Comparison of ENCODE assay signal across 8 cellular contexts in genomic region chr5:84863020-84863419, GRCh38.
"Had no signal": no experiment of that assay in that cellular context is flagged by ENCODE, and none has a peak within 500 bp of the region (broad histone marks: within the 10 kb centered on the region; RNA-seq: fewer than 3 reads in every experiment).

No MANE protein-coding gene starts in this region.

- H3K27ac Mint-ChIP-seq: HFFc6 had no signal

- H3K4me3 ChIP-seq: GM23248, K562 had no signal

- H3K4me3 Mint-ChIP-seq: H9, HFFc6 had no signal

- H3K27ac ChIP-seq: GM23248, HL-60 had no signal

- H2AFZ ChIP-seq: GM23248 had no signal

- DNase-seq: GM23248, H9, HCEC 1CT, HFFc6, IMR-90, KG1 had no signal

- ATAC-seq: K562 had no signal
